Comparison of ENCODE assay signal across 28 cellular contexts in the genomic region with DNA sequence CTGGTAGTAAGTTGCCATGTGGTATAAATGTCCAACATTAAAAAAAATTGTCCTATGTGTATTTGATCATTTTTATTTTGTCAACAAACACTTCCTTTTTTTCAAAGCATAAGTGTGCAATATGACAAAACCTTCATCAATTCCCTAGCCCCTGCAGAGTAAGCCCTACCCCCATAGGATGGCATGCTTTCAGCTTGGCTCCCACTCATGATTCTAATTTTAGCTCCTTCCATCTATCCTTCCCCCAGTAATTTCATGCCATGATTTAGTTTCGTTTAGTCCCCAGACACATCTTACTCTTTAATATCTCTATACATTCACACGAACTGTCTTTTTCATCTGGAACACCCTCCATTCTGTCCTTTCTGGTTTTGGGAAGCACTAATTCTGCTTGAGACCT.
"Had no signal": no experiment of that assay in that cellular context is flagged by ENCODE, and none has a peak within 500 bp of the region (broad histone marks: within the 10 kb centered on the region; RNA-seq: fewer than 3 reads in every experiment).

No MANE protein-coding gene starts in this region.

- H3K27ac ChIP-seq: stomach, suprapubic skin, testis, thoracic aorta, thyroid gland, tibial artery, tibial nerve, transverse colon, upper lobe of left lung, upper lobe of right lung, uterus, vagina had no signal

- H3K4me3 Mint-ChIP-seq: stimulated activated effector memory CD8-positive, alpha-beta T cell treated with anti-CD3 and anti-CD28 coated beads, Interleukin-12 subunit alpha, Interleukin-12 subunit beta, amount 100 ng/mL, for 72 hours; stimulated activated memory B cell treated with anti-CD40 and anti-IgM and Interleukin-4, amounts not matched to agents 10 μg/mL and 1 μg/mL and 100 μg/mL, for 72 hours; stimulated activated naive B cell treated with anti-CD40 and anti-IgM and Interleukin-4, amounts not matched to agents 10 μg/mL and 1 μg/mL and 100 μg/mL, for 72 hours; stimulated activated naive CD8-positive, alpha-beta T cell treated with anti-CD3 and anti-CD28 coated beads, Interleukin-15, amount 100 ng/mL, for 72 hours; stimulated activated naive CD8-positive, alpha-beta T cell treated with anti-CD3 and anti-CD28 coated beads, Interleukin-15, Interleukin-2, amounts not matched to agents 100 ng/mL and 50 ng/mL, for 24 hours; type B pancreatic cell had no signal

- H3K4me1 ChIP-seq: stomach, suprapubic skin, testis, thyroid gland, tibial artery, tibial nerve, transverse colon, upper lobe of left lung, upper lobe of right lung, uterus, vagina had no signal

- H3K9me3 Mint-ChIP-seq: stimulated activated effector memory CD8-positive, alpha-beta T cell treated with anti-CD3 and anti-CD28 coated beads, Interleukin-12 subunit alpha, Interleukin-12 subunit beta, amount 100 ng/mL, for 72 hours; stimulated activated memory B cell treated with anti-CD40 and anti-IgM and Interleukin-4, amounts not matched to agents 10 μg/mL and 1 μg/mL and 100 μg/mL, for 72 hours; stimulated activated naive B cell treated with anti-CD40 and anti-IgM and Interleukin-4, amounts not matched to agents 10 μg/mL and 1 μg/mL and 100 μg/mL, for 72 hours; stimulated activated naive CD8-positive, alpha-beta T cell treated with anti-CD3 and anti-CD28 coated beads, Interleukin-15, amount 100 ng/mL, for 72 hours; type B pancreatic cell had no signal

- H3K27ac Mint-ChIP-seq: stimulated activated effector memory CD8-positive, alpha-beta T cell treated with anti-CD3 and anti-CD28 coated beads, Interleukin-12 subunit alpha, Interleukin-12 subunit beta, amount 100 ng/mL, for 72 hours; stimulated activated memory B cell treated with anti-CD40 and anti-IgM and Interleukin-4, amounts not matched to agents 10 μg/mL and 1 μg/mL and 100 μg/mL, for 72 hours; stimulated activated naive B cell treated with anti-CD40 and anti-IgM and Interleukin-4, amounts not matched to agents 10 μg/mL and 1 μg/mL and 100 μg/mL, for 72 hours; stimulated activated naive CD8-positive, alpha-beta T cell treated with anti-CD3 and anti-CD28 coated beads, Interleukin-15, amount 100 ng/mL, for 72 hours; stimulated activated naive CD8-positive, alpha-beta T cell treated with anti-CD3 and anti-CD28 coated beads, Interleukin-15, Interleukin-2, amounts not matched to agents 100 ng/mL and 50 ng/mL, for 24 hours; type B pancreatic cell had no signal

- DNase-seq: stimulated activated CD4-positive, alpha-beta T cell treated with anti-CD3 and anti-CD28 coated beads, Interleukin-2, amount 100 ng/mL, for 48 hours; stimulated activated CD4-positive, alpha-beta T cell treated with anti-CD3 and anti-CD28 coated beads, Interleukin-4, amount 100 ng/mL, for 1 hour; stimulated activated CD4-positive, alpha-beta T cell treated with anti-CD3 and anti-CD28 coated beads, Interleukin-4, amount 100 ng/mL, for 24 hours; stimulated activated CD4-positive, alpha-beta T cell treated with anti-CD3 and anti-CD28 coated beads, Interleukin-4, amount 100 ng/mL, for 4 hours; stimulated activated CD8-positive, alpha-beta memory T cell treated with anti-CD3 and anti-CD28 coated beads, Interleukin-4, amount 100 ng/mL, for 48 hours; stimulated activated naive B cell treated with anti-CD40 and anti-IgM and Interleukin-4, amounts not matched to agents 10 μg/mL and 1 μg/mL and 100 μg/mL, for 72 hours; stimulated activated naive CD4-positive, alpha-beta T cell; stimulated activated naive CD4-positive, alpha-beta T cell treated with Interleukin-2 at 50 U/mL for 16 hours; stimulated activated naive CD8-positive, alpha-beta T cell treated with anti-CD3 and anti-CD28 coated beads, Interleukin-15, amount 100 ng/mL, for 72 hours; stimulated activated naive CD8-positive, alpha-beta T cell treated with anti-CD3 and anti-CD28 coated beads, Interleukin-15, Interleukin-2, amounts not matched to agents 100 U/mL and 50 U/mL, for 24 hours; stomach; substantia nigra; testis; thyroid gland; tibial artery; transverse colon; trophoblast cell; upper lobe of left lung; upper lobe of right lung; uterus had no signal

- H3K36me3 ChIP-seq: stomach, suprapubic skin, thoracic aorta, thyroid gland, tibial artery, tibial nerve, transverse colon, upper lobe of left lung, upper lobe of right lung, uterus, vagina had no signal

- ATAC-seq: stimulated activated effector memory CD8-positive, alpha-beta T cell treated with anti-CD3 and anti-CD28 coated beads, Interleukin-12 subunit alpha, Interleukin-12 subunit beta, amount 100 ng/mL, for 72 hours; stimulated activated memory B cell treated with anti-CD40 and anti-IgM and Interleukin-4, amounts not matched to agents 10 μg/mL and 1 μg/mL and 100 μg/mL, for 72 hours; stimulated activated naive B cell treated with anti-CD40 and anti-IgM and Interleukin-4, amounts not matched to agents 10 μg/mL and 1 μg/mL and 100 μg/mL, for 72 hours; stimulated activated naive CD8-positive, alpha-beta T cell treated with anti-CD3 and anti-CD28 coated beads, Interleukin-15, amount 100 ng/mL, for 72 hours; stimulated activated naive CD8-positive, alpha-beta T cell treated with anti-CD3 and anti-CD28 coated beads, Interleukin-15, Interleukin-2, amounts not matched to agents 100 U/mL and 50 U/mL, for 24 hours; upper lobe of right lung had no signal

- H3K36me3 Mint-ChIP-seq: stimulated activated effector memory CD8-positive, alpha-beta T cell treated with anti-CD3 and anti-CD28 coated beads, Interleukin-12 subunit alpha, Interleukin-12 subunit beta, amount 100 ng/mL, for 72 hours; stimulated activated memory B cell treated with anti-CD40 and anti-IgM and Interleukin-4, amounts not matched to agents 10 μg/mL and 1 μg/mL and 100 μg/mL, for 72 hours; stimulated activated naive B cell treated with anti-CD40 and anti-IgM and Interleukin-4, amounts not matched to agents 10 μg/mL and 1 μg/mL and 100 μg/mL, for 72 hours; type B pancreatic cell had no signal

- H3K4me1 Mint-ChIP-seq: stimulated activated effector memory CD8-positive, alpha-beta T cell treated with anti-CD3 and anti-CD28 coated beads, Interleukin-12 subunit alpha, Interleukin-12 subunit beta, amount 100 ng/mL, for 72 hours; stimulated activated memory B cell treated with anti-CD40 and anti-IgM and Interleukin-4, amounts not matched to agents 10 μg/mL and 1 μg/mL and 100 μg/mL, for 72 hours; stimulated activated naive B cell treated with anti-CD40 and anti-IgM and Interleukin-4, amounts not matched to agents 10 μg/mL and 1 μg/mL and 100 μg/mL, for 72 hours; stimulated activated naive CD8-positive, alpha-beta T cell treated with anti-CD3 and anti-CD28 coated beads, Interleukin-15, amount 100 ng/mL, for 72 hours had no signal

- H3K27me3 ChIP-seq: stomach, suprapubic skin, testis, thyroid gland, tibial artery, tibial nerve, transverse colon, upper lobe of left lung, upper lobe of right lung, uterus, vagina had no signal

- H3K4me3 ChIP-seq: stomach, suprapubic skin, testis, thoracic aorta, thyroid gland, tibial artery, tibial nerve, transverse colon, upper lobe of left lung, upper lobe of right lung, uterus, vagina had no signal

- H3K27me3 Mint-ChIP-seq: stimulated activated memory B cell treated with anti-CD40 and anti-IgM and Interleukin-4, amounts not matched to agents 10 μg/mL and 1 μg/mL and 100 μg/mL, for 72 hours; stimulated activated naive B cell treated with anti-CD40 and anti-IgM and Interleukin-4, amounts not matched to agents 10 μg/mL and 1 μg/mL and 100 μg/mL, for 72 hours; stimulated activated naive CD8-positive, alpha-beta T cell treated with anti-CD3 and anti-CD28 coated beads, Interleukin-15, amount 100 ng/mL, for 72 hours; stimulated activated naive CD8-positive, alpha-beta T cell treated with anti-CD3 and anti-CD28 coated beads, Interleukin-15, Interleukin-2, amounts not matched to agents 100 ng/mL and 50 ng/mL, for 24 hours had no signal

- H3K9me3 ChIP-seq: stomach, suprapubic skin, testis, thoracic aorta, thyroid gland, tibial artery, tibial nerve, transverse colon, upper lobe of left lung, upper lobe of right lung, uterus, vagina had no signal
